Comparison of ENCODE assay signal across 10 cellular contexts in the genomic region with DNA sequence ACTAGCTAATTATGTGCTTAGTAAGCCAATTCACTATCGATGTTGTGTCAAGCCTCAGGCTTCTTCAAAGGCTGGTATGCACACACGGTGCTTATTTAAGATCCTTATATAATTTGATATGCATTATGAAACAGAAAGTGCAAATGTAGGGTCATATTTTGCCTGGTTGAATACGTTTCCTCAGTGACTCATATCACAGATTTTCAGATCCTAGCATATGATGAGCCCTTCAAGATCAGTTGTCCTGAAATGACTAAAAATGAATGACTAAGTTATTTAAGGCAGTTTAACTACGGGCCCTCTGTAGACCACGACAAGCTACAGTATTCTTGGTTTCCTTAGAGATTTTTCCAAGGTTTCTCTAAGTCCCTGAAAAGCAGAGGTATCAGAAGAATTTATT.
A peak's percentile ranks its signal among the peaks of the same experiment; 100 is the strongest.
DNase-seq lines count a peak whose midpoint lies in the region; ATAC-seq, FAIRE-seq and TF ChIP-seq lines count a peak whose summit lies in the region.
"Had no signal": no experiment of that assay in that cellular context is flagged by ENCODE, and none has a peak within 500 bp of the region (broad histone marks: within the 10 kb centered on the region; RNA-seq: fewer than 3 reads in every experiment).

No MANE protein-coding gene starts in this region.

- no peak overlapping the region for H3K9ac ChIP-seq in neural progenitor cell

- peak; percentile 4 for DNase-seq in GM12892 (ENCODE audit: insufficient read length)
- DNase-seq in fibroblast of mammary gland (ENCODE audit: low read depth), result peak; percentile 2
- DNase-seq in activated naive CD4-positive, alpha-beta T cell treated with Interleukin-2 at 50 U/mL for 16 hours, result no peak
- no peak for DNase-seq in D341Med (ENCODE audit: low spot score)
- DNase-seq in neural progenitor cell (ENCODE audit: low spot score), result no peak
- no peak for DNase-seq in activated CD4-positive, alpha-beta memory T cell treated with anti-CD3 and anti-CD28 coated beads for 36 hours
- DNase-seq: NCI-H2029 treated with DMSO at 0.1 percent for 48 hours had no signal

- H3K4me3 ChIP-seq in fibroblast of mammary gland (ENCODE audit: control insufficient read depth, low read depth, low read length) (no peak overlapping the region), neural progenitor cell (no peak overlapping the region)
- H3K4me3 ChIP-seq: skin epidermis had no signal

- no peak overlapping the region for H3K27ac ChIP-seq in neural progenitor cell
- H3K27ac ChIP-seq: skin epidermis had no signal

- no peaks in the 10 kb centered on the region for H3K27me3 ChIP-seq in neural progenitor cell

- no peak overlapping the region for H3K4me2 ChIP-seq in neural progenitor cell

- TF ChIP-seq POLR2A in GM12892 (IDR thresholded peaks at IDR 0.05; ENCODE audit: low read depth, low read length), result no peak

- intact Hi-C loops in activated CD4-positive, alpha-beta memory T cell treated with anti-CD3 and anti-CD28 coated beads for 36 hours (cut with micrococcal nuclease), result no loop called here

- H4K20me1 ChIP-seq in neural progenitor cell (ENCODE audit: low read depth), result no peaks in the 10 kb centered on the region

- H3K4me1 ChIP-seq in neural progenitor cell, result no peaks in the 10 kb centered on the region

- CTCF ChIA-PET in activated CD4-positive, alpha-beta memory T cell treated with anti-CD3 and anti-CD28 coated beads for 36 hours (lab: Charles Lee), result no interaction called here

- H3K4me1 Mint-ChIP-seq in neural progenitor cell, result peaks cover 3% of the 10 kb centered on the region
- H3K4me1 Mint-ChIP-seq in activated CD4-positive, alpha-beta memory T cell treated with anti-CD3 and anti-CD28 coated beads for 36 hours (ENCODE audit: low read depth), result no peaks in the 10 kb centered on the region

- POLR2A ChIA-PET in activated CD4-positive, alpha-beta memory T cell treated with anti-CD3 and anti-CD28 coated beads for 36 hours (lab: Charles Lee), result no interaction called here

- no peaks in the 10 kb centered on the region for H3K79me2 ChIP-seq in neural progenitor cell (ENCODE audit: low read depth)

- H3F3A ChIP-seq in neural progenitor cell (ENCODE audit: low read depth), result no peaks in the 10 kb centered on the region

- H3K4me3 Mint-ChIP-seq in neural progenitor cell, result no peak overlapping the region
- H3K4me3 Mint-ChIP-seq in activated CD4-positive, alpha-beta memory T cell treated with anti-CD3 and anti-CD28 coated beads for 36 hours, result no peak overlapping the region

- ATAC-seq in GM21447 (IDR thresholded peaks at IDR 0.05; ENCODE audit: unreplicated experiment), result peak; percentile 98
- ATAC-seq in HG03378 (IDR thresholded peaks at IDR 0.05; ENCODE audit: unreplicated experiment), result peak; percentile 100

- no peak overlapping the region for H3K27ac Mint-ChIP-seq in neural progenitor cell
- no peak overlapping the region for H3K27ac Mint-ChIP-seq in activated CD4-positive, alpha-beta memory T cell treated with anti-CD3 and anti-CD28 coated beads for 36 hours

- no peak overlapping the region for H2AFZ ChIP-seq in neural progenitor cell (replicated peaks)

- no peaks in the 10 kb centered on the region for H3K36me3 ChIP-seq in neural progenitor cell

- no peak for TF ChIP-seq CTCF in fibroblast of mammary gland (conservative IDR thresholded peaks at IDR 0.05; ENCODE audit: control insufficient read depth, insufficient read depth, low read depth, low read length)
- no peak for TF ChIP-seq CTCF in neural progenitor cell (IDR thresholded peaks at IDR 0.05)

- no peaks in the 10 kb centered on the region for H3K36me3 Mint-ChIP-seq in neural progenitor cell
- no peaks in the 10 kb centered on the region for H3K36me3 Mint-ChIP-seq in activated CD4-positive, alpha-beta memory T cell treated with anti-CD3 and anti-CD28 coated beads for 36 hours

- peak; percentile 69 for FAIRE-seq in GM12892 (lab: Jason Lieb, UNC)

- peaks cover 8% of the 10 kb centered on the region for H3K9me3 Mint-ChIP-seq in neural progenitor cell
- H3K9me3 Mint-ChIP-seq in activated CD4-positive, alpha-beta memory T cell treated with anti-CD3 and anti-CD28 coated beads for 36 hours, result no peaks in the 10 kb centered on the region

- H3K27me3 Mint-ChIP-seq in neural progenitor cell (ENCODE audit: insufficient read depth, low read depth), result peaks cover 3% of the 10 kb centered on the region
- H3K27me3 Mint-ChIP-seq in activated CD4-positive, alpha-beta memory T cell treated with anti-CD3 and anti-CD28 coated beads for 36 hours, result no peaks in the 10 kb centered on the region

- no peaks in the 10 kb centered on the region for H3K9me3 ChIP-seq in neural progenitor cell (ENCODE audit: low read depth)

Comparison
In these comparisons a context has a peak if more than half of its experiments do, and no peak if none do; other contexts are left out.
1. DNase-seq: peak in GM12892 (single experiment) and fibroblast of mammary gland (single experiment); none in activated naive CD4-positive, alpha-beta T cell treated with Interleukin-2 at 50 U/mL for 16 hours (single experiment), D341Med (single experiment), neural progenitor cell (single experiment) and activated CD4-positive, alpha-beta memory T cell treated with anti-CD3 and anti-CD28 coated beads for 36 hours (single experiment).